17 cellular contexts compared by ENCODE assay signal in the genomic region with DNA sequence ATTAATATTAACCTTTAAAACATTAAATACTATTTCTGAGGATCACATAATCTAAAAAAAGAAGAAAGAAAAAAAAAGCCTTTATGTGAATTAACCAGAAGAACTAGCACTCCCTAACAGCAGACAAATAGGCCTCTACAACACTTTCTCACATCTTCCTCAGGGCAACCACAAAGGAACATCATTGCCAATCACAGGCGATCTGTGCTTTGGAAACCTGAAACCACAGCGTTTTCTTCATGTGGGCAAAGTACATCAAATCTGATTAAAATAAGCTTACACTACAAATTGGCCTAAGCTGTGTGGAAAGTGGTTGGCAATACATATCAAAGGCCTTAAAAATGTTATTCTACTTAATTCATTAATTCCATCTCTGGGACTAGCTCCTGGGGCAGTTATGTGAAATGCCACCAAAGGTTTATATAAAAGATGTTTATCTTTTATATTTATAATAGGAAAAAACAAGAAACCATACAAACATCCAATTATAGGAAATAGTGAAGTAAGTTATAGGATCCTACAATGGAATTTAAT.
DNase-seq lines count a peak whose midpoint lies in the region; ATAC-seq, FAIRE-seq and TF ChIP-seq lines count a peak whose summit lies in the region.
"Had no signal": no experiment of that assay in that cellular context is flagged by ENCODE, and none has a peak within 500 bp of the region (broad histone marks: within the 10 kb centered on the region; RNA-seq: fewer than 3 reads in every experiment).

No MANE protein-coding gene starts in this region.

- no peaks in the 10 kb centered on the region; the same call in 2 of the 3 replicates for H3K36me3 Mint-ChIP-seq in GM23338 (ENCODE audit: low read depth)

- peak; percentile 18 for FAIRE-seq in GM12878 (lab: Jason Lieb, UNC)
- FAIRE-seq: GM12891 had no signal

- no peak for TF ChIP-seq CTCF in A673 (conservative IDR thresholded peaks at IDR 0.05; ENCODE audit: low read depth, low read length)
- no peak for TF ChIP-seq CTCF in GM23338 (conservative IDR thresholded peaks at IDR 0.05; ENCODE audit: low read depth in 2 of 2)
- no peak for TF ChIP-seq CTCF in GM12878 (IDR thresholded peaks at IDR 0.05 in 2 of 3, conservative IDR thresholded peaks at IDR 0.05 in 1 of 3; ENCODE audit: control insufficient read depth in 2 of 3, extremely low read depth in 1 of 3, insufficient read depth in 1 of 3, low read depth in 3 of 3, low read length in 3 of 3)
- TF ChIP-seq CTCF in foreskin fibroblast (IDR thresholded peaks at IDR 0.05; ENCODE audit: low read depth, low read length), result no peak

- H3K4me2 ChIP-seq in GM23338 (no peak overlapping the region), GM12878 (ENCODE audit: control insufficient read depth, insufficient read depth) (no peak overlapping the region)

- intact Hi-C loops in A673 (cut with micrococcal nuclease; ENCODE audit: unreplicated experiment) (no loop called here), GM12878 (cut with micrococcal nuclease; ENCODE audit: unreplicated experiment) (no loop called here)

- SMC1A ChIA-PET in GM12878 (lab: Charles Lee; ENCODE audit: uncharacterized antibody, unreplicated experiment), result interaction anchor here (0.8 to 2.7 kb wide), 10 partner anchors 9 to 109 kb away, joined by 3 to 18 read pairs (median 4); no protein-coding TSS in a partner anchor

- BruUV-seq in A673 (replicated peaks; lab: Mats Ljungman, UMichigan) (no TSS peak), GM12878 (replicated peaks; lab: Mats Ljungman, UMichigan) (no TSS peak)

- POLR2A ChIA-PET in A673 (lab: Charles Lee; ENCODE audit: low non-redundant PET), result no interaction called here
- POLR2A ChIA-PET in GM12878 (lab: Charles Lee), result no interaction called here

- H4K20me1 ChIP-seq in GM23338 (replicated peaks; ENCODE audit: insufficient read depth) (0 out of 2 replicates have a peak, but pooled peaks cover 3% of the 10 kb centered on the region), GM12878 (ENCODE audit: control insufficient read depth, insufficient read depth) (no peaks in the 10 kb centered on the region)

- no peak overlapping the region for H3K4me3 Mint-ChIP-seq in GM23338
- H3K4me3 Mint-ChIP-seq: neural crest cell had no signal

- 53% methylated on average over 2 of the region's 2 CpGs for WGBS in GM12878 (ENCODE audit: insufficient coverage, insufficient replicate concordance, low lambda C conversion rate, missing lambda C conversion rate)

- ATAC-seq in GM23338 (no peak), GM12878 (peak; percentile 66), HG03280 (IDR thresholded peaks at IDR 0.05; ENCODE audit: unreplicated experiment) (no peak), HG03159 (IDR thresholded peaks at IDR 0.05; ENCODE audit: unreplicated experiment) (no peak)
- ATAC-seq: psoas muscle had no signal

- TF ChIP-seq RAD21 in GM12878 (IDR thresholded peaks at IDR 0.05; ENCODE audit: insufficient read depth, low read depth, low read length), result no peak

- RAD21 ChIA-PET in GM12878 (lab: Charles Lee; ENCODE audit: unreplicated experiment), result interaction anchor here (1.0 kb wide), 1 partner anchor 23 kb away, joined by 3 read pairs; no protein-coding TSS in a partner anchor

- no peaks in the 10 kb centered on the region for H3K79me2 ChIP-seq in GM23338 (replicated peaks; ENCODE audit: insufficient read depth)
- no peaks in the 10 kb centered on the region for H3K79me2 ChIP-seq in GM12878 (ENCODE audit: control insufficient read depth, insufficient read depth, low read length)

- no peaks in the 10 kb centered on the region for H3K9me2 ChIP-seq in GM23338 (ENCODE audit: insufficient read depth)

- in situ Hi-C loops in GM12878 (cut with MboI), result no loop called here

- H3K36me3 ChIP-seq in A673 (ENCODE audit: insufficient read depth, low read length, poor library complexity, severe bottlenecking) (no peaks in the 10 kb centered on the region), GM23338 (ENCODE audit: insufficient read depth) (no peaks in the 10 kb centered on the region), GM12878 (ENCODE audit: control insufficient read depth in 2 of 2, insufficient read depth in 2 of 2, low read length in 1 of 2) (no peaks in the 10 kb centered on the region)

- H3K9me3 ChIP-seq in A673 (ENCODE audit: low read depth, low read length, poor library complexity, severe bottlenecking), result no peaks in the 10 kb centered on the region
- peaks cover 2% of the 10 kb centered on the region; the same call in 1 of the 3 replicates for H3K9me3 ChIP-seq in GM12878 (replicated peaks; ENCODE audit: control insufficient read depth, insufficient read depth, low read length)
- H3K9me3 ChIP-seq: psoas muscle had no signal

- peaks cover 27% of the 10 kb centered on the region for H3K4me1 Mint-ChIP-seq in GM23338

- no peak overlapping the region for H3K9ac ChIP-seq in GM12878 (ENCODE audit: control insufficient read depth, insufficient read depth, low read length)

- H3K27ac ChIP-seq in A673 (ENCODE audit: low read depth, low read length, poor library complexity, severe bottlenecking) (no peak overlapping the region), GM23338 (ENCODE audit: low read depth) (no peak overlapping the region), GM12878 (ENCODE audit: control insufficient read depth, insufficient read depth) (no peak overlapping the region)
- H3K27ac ChIP-seq: psoas muscle had no signal

- H3K4me3 ChIP-seq in A673 (ENCODE audit: low read depth, low read length, poor library complexity, severe bottlenecking) (no peak overlapping the region), GM23338 (no peak overlapping the region), GM12878 (no peak overlapping the region), foreskin fibroblast (ENCODE audit: low read depth in 1 of 2, low read length in 2 of 2) (no peak overlapping the region)
- H3K4me3 ChIP-seq: dorsolateral prefrontal cortex, psoas muscle had no signal

- CTCF ChIA-PET in A673 (lab: Charles Lee) (no interaction called here), GM12878 (lab: Yijun Ruan, JAX) (interaction anchor here (0.8 kb wide), 1 partner anchor 330 kb away, joined by 4 read pairs; no protein-coding TSS in a partner anchor)

- no peak for TF ChIP-seq EP300 in GM12878 (IDR thresholded peaks at IDR 0.05; ENCODE audit: borderline replicate concordance in 1 of 2, control insufficient read depth in 1 of 2, low read depth in 2 of 2, low read length in 2 of 2)

- no peak overlapping the region for H2AFZ ChIP-seq in GM23338
- H2AFZ ChIP-seq in GM12878 (ENCODE audit: control insufficient read depth, low read depth, low read length), result no peak overlapping the region

- no peak overlapping the region for H3K27ac Mint-ChIP-seq in GM23338

- peaks cover 73% of the 10 kb centered on the region for H3K27me3 Mint-ChIP-seq in GM23338 (ENCODE audit: insufficient read depth, low read depth, poor library complexity)

- DNase-seq in A673 (ENCODE audit: low spot score) (peak; percentile 37), GM23338 (ENCODE audit: low spot score) (peak; percentile 40), NCI-H82 treated with DMSO at 0.1 percent for 48 hours (lab: John Stamatoyannopoulos, UW; ENCODE audit: unreplicated experiment) (peak; percentile 90), GM12878 (ENCODE audit: low read depth, low spot score) (no peak), foreskin fibroblast (no peak), medulla oblongata (ENCODE audit: extremely low spot score) (no peak)
- DNase-seq: Calu3; GDM1; NCI-H187 treated with DMSO at 0.1 percent for 48 hours; NK-92 treated with Interleukin-12 subunit alpha and Interleukin-12 subunit beta, amount 100 ng/mL, for 24 hours; psoas muscle; stimulated activated CD4-positive, alpha-beta T cell treated with anti-CD3 and anti-CD28 coated beads, Interleukin-4, amount 100 ng/mL, for 4 hours had no signal

- no peaks in the 10 kb centered on the region for H3F3A ChIP-seq in GM23338 (replicated peaks; ENCODE audit: low read depth)

- H3K9me3 Mint-ChIP-seq in GM23338, result no peaks in the 10 kb centered on the region; the same call in 2 of the 3 replicates
- H3K9me3 Mint-ChIP-seq: neural crest cell had no signal

- H3K27me3 ChIP-seq in A673 (replicated peaks; ENCODE audit: insufficient read depth, low read depth, low read length, poor library complexity) (peaks cover 99% of the 10 kb centered on the region), GM23338 (ENCODE audit: insufficient read depth) (peaks cover 95% of the 10 kb centered on the region), GM12878 (replicated peaks in 1 of 2; ENCODE audit: control insufficient read depth in 2 of 2, insufficient read depth in 2 of 2, low read length in 1 of 2) (no peaks in the 10 kb centered on the region)

- no peak for TF ChIP-seq POLR2A in GM12878 (IDR thresholded peaks at IDR 0.05; ENCODE audit: low read depth, low read length)

- H3K4me1 ChIP-seq in A673 (ENCODE audit: insufficient read depth, low read length, poor library complexity, severe bottlenecking), result peaks cover 12% of the 10 kb centered on the region
- peaks cover 20% of the 10 kb centered on the region for H3K4me1 ChIP-seq in GM23338 (ENCODE audit: insufficient read depth)
- peaks cover 6% of the 10 kb centered on the region for H3K4me1 ChIP-seq in GM12878 (ENCODE audit: control insufficient read depth, insufficient read depth, low read length)
- H3K4me1 ChIP-seq: psoas muscle had no signal

TF ChIP-seq in GM23338, 12 proteins besides CTCF, POLR2A, EP300 and RAD21 (continues in another document):
- no peak for TF ChIP-seq ZNF331 (CRISPR knock-in tag; IDR thresholded peaks at IDR 0.05; ENCODE audit: low read depth)

TF ChIP-seq in GM12878, 131 proteins besides CTCF, POLR2A, EP300 and RAD21:
- TF ChIP-seq KAT2A (conservative IDR thresholded peaks at IDR 0.05; ENCODE audit: control insufficient read depth, low read depth, low read length) (no peak), ZNF24 (IDR thresholded peaks at IDR 0.05) (peak; percentile 49; the same call in 1 of the 2 replicates), RUNX3 (IDR thresholded peaks at IDR 0.05; ENCODE audit: low read length) (peak; percentile 46)

Comparison
In these comparisons a context has a peak if more than half of its experiments do, and no peak if none do; other contexts are left out.
1. DNase-seq: peak in A673 (single experiment), GM23338 (single experiment) and NCI-H82 treated with DMSO at 0.1 percent for 48 hours (single experiment); none in GM12878 (single experiment), foreskin fibroblast (0 of 2) and medulla oblongata (single experiment).